ENCODE assay signal across 21 cellular contexts in the genomic region with DNA sequence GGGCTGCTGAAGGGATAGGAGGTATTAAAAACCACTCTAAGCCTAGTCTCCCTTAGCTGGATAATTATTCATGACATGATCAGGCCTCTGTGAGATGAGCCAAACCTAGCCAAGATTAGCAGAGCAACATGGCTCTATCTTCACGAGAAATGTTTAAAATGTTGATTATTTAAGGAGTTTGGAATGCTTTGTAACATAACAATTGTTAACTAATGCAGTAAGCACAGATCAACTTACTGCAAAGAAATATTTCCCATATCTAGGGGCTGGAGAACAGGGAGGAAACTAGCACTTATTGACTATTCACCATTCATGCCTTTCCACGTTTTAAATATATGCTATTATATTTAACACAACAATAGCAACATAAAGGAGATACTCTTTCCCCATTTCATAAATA.
DNase-seq lines count a peak whose midpoint lies in the region; ATAC-seq and TF ChIP-seq lines count a peak whose summit lies in the region.
"Had no signal": no experiment of that assay in that cellular context is flagged by ENCODE, and none has a peak within 500 bp of the region (broad histone marks: within the 10 kb centered on the region; RNA-seq: fewer than 3 reads in every experiment).

No MANE protein-coding gene starts in this region.

- no peaks in the 10 kb centered on the region for H3K36me3 Mint-ChIP-seq in activated naive CD4-positive, alpha-beta T cell treated with anti-CD3 and anti-CD28 coated beads, Interleukin-2, amount 10 ng/mL, durations not matched to agents 7 days and 5 days

- H4K91ac ChIP-seq in IMR-90 (ENCODE audit: insufficient read depth, low read depth, low read length): peak overlapping the region; percentile 41; the same call in 1 of the 2 replicates

- no peak overlapping the region for H3K14ac ChIP-seq in IMR-90 (replicated peaks; ENCODE audit: low read depth, low read length)

- DNase-seq in IMR-90: peak; percentile 69
- peak; percentile 28 for DNase-seq in astrocyte of the hippocampus (ENCODE audit: low read depth, low spot score)
- DNase-seq in fibroblast of pulmonary artery (ENCODE audit: low read depth): peak; percentile 14
- DNase-seq in activated naive CD4-positive, alpha-beta T cell treated with anti-CD3 and anti-CD28 coated beads, Interleukin-2, amount 10 ng/mL, durations not matched to agents 7 days and 5 days: no peak
- DNase-seq in ecto neural progenitor cell (ENCODE audit: low spot score): no peak
- DNase-seq: activated B cell treated with CpG ODN at 0.5 μM for 24 hours; activated CD4-positive, alpha-beta T cell treated with anti-CD3 and anti-CD28 coated beads, Interleukin-2, amount 50 U/mL, for 48 hours; activated gamma-delta T cell; KG1; lower lobe of right lung; NCI-H1048; NCI-H1930; NCI-H345; NK-92 treated with Interleukin-12 subunit alpha and Interleukin-12 subunit beta, amount 100 ng/mL, for 24 hours; nucleus accumbens; sigmoid colon; stimulated activated naive CD4-positive, alpha-beta T cell; thyroid gland had no signal

- H2BK5ac ChIP-seq in IMR-90 (ENCODE audit: low read depth, low read length, poor library complexity, severe bottlenecking): peak overlapping the region; percentile 91

- H3K9me3 Mint-ChIP-seq in activated naive CD4-positive, alpha-beta T cell treated with anti-CD3 and anti-CD28 coated beads, Interleukin-2, amount 10 ng/mL, durations not matched to agents 7 days and 5 days: peaks cover 8% of the 10 kb centered on the region

- no peaks in the 10 kb centered on the region for H3K79me2 ChIP-seq in parathyroid adenoma

- H3K4me1 Mint-ChIP-seq in activated naive CD4-positive, alpha-beta T cell treated with anti-CD3 and anti-CD28 coated beads, Interleukin-2, amount 10 ng/mL, durations not matched to agents 7 days and 5 days: peaks cover 2% of the 10 kb centered on the region
- H3K4me1 Mint-ChIP-seq: activated B cell treated with CpG ODN at 0.5 μM for 24 hours had no signal

- no peak overlapping the region for H2AK5ac ChIP-seq in IMR-90 (ENCODE audit: low read depth, low read length)

- H3K27ac ChIP-seq in IMR-90 (ENCODE audit: insufficient read depth, low read length) (peak overlapping the region; percentile 77; the same call in 1 of the 2 replicates), parathyroid adenoma (no peak overlapping the region)
- H3K27ac ChIP-seq: lower lobe of right lung, sigmoid colon, thyroid gland had no signal

- peak overlapping the region in 1 of 2 experiments; percentile 7; a peak in 3 of 4 replicates for H4K8ac ChIP-seq in IMR-90 (ENCODE audit: low read depth in 2 of 2, low read length in 2 of 2)

- no peak overlapping the region; the same call in 1 of the 2 replicates for H3K4ac ChIP-seq in IMR-90 (ENCODE audit: low read depth, low read length)

- H3K27me3 ChIP-seq in IMR-90 (ENCODE audit: control insufficient read depth, insufficient read depth, low read length) (no peaks in the 10 kb centered on the region), parathyroid adenoma (ENCODE audit: control insufficient read depth, insufficient read depth, low read length) (no peaks in the 10 kb centered on the region)
- H3K27me3 ChIP-seq: heart left ventricle, sigmoid colon, thyroid gland had no signal

- peak overlapping the region; percentile 98 for H3K18ac ChIP-seq in IMR-90 (ENCODE audit: low read depth, low read length)

- no peak overlapping the region for H3K23ac ChIP-seq in IMR-90 (ENCODE audit: low read depth, low read length)

- H3K36me3 ChIP-seq in IMR-90 (ENCODE audit: control insufficient read depth, insufficient read depth, low read length) (no peaks in the 10 kb centered on the region), parathyroid adenoma (ENCODE audit: control insufficient read depth, insufficient read depth, low read length) (no peaks in the 10 kb centered on the region)
- H3K36me3 ChIP-seq: heart left ventricle, lower lobe of right lung, sigmoid colon, thyroid gland had no signal

- H2BK120ac ChIP-seq in IMR-90 (ENCODE audit: low read depth, low read length): peak overlapping the region; percentile 12

- no peak for TF ChIP-seq POLR2A in IMR-90 (IDR thresholded peaks at IDR 0.05; ENCODE audit: low read depth, low read length)

- no peak overlapping the region; the same call in 1 of the 2 replicates for H3K56ac ChIP-seq in IMR-90 (ENCODE audit: extremely low read depth, insufficient read depth, low read length)

- H3K9me1 ChIP-seq in IMR-90 (ENCODE audit: insufficient read depth, low read length): no peaks in the 10 kb centered on the region

- dilution Hi-C loops in IMR-90 (cut with HindIII; ENCODE audit: low sequenced_read_pairs, unreplicated experiment): no loop called here

- no peaks in the 10 kb centered on the region for H3K79me1 ChIP-seq in IMR-90 (ENCODE audit: low read depth in 1 of 2, low read length in 2 of 2)

- WGBS in IMR-90 (ENCODE audit: extremely low coverage in 2 of 2, insufficient read length in 1 of 2), 2 experiments: no CpG with 5 or more reads among the region's 2 CpGs

- no peak overlapping the region for H3K27ac Mint-ChIP-seq in activated naive CD4-positive, alpha-beta T cell treated with anti-CD3 and anti-CD28 coated beads, Interleukin-2, amount 10 ng/mL, durations not matched to agents 7 days and 5 days
- H3K27ac Mint-ChIP-seq: activated B cell treated with CpG ODN at 0.5 μM for 24 hours had no signal

- H3K4me3 ChIP-seq in IMR-90 (ENCODE audit: insufficient read depth, low read depth, low read length) (no peak overlapping the region), fibroblast of pulmonary artery (replicated peaks; ENCODE audit: low read depth, low read length) (no peak overlapping the region), parathyroid adenoma (ENCODE audit: low read depth, low read length) (no peak overlapping the region)
- H3K4me3 ChIP-seq: heart left ventricle, lower lobe of right lung, sigmoid colon, thyroid gland had no signal

- H2AFZ ChIP-seq in IMR-90 (replicated peaks; ENCODE audit: low read length, poor library complexity) (no peak overlapping the region), parathyroid adenoma (peak overlapping the region; percentile 27)

- intact Hi-C loops in IMR-90 (cut with micrococcal nuclease): no loop called here

- no peaks in the 10 kb centered on the region for H3K27me3 Mint-ChIP-seq in activated naive CD4-positive, alpha-beta T cell treated with anti-CD3 and anti-CD28 coated beads, Interleukin-2, amount 10 ng/mL, durations not matched to agents 7 days and 5 days
- H3K27me3 Mint-ChIP-seq: activated B cell treated with CpG ODN at 0.5 μM for 24 hours had no signal

- H4K20me1 ChIP-seq in IMR-90 (ENCODE audit: insufficient read depth, low read length): no peaks in the 10 kb centered on the region

- TF ChIP-seq RAD21 in IMR-90 (IDR thresholded peaks at IDR 0.05; ENCODE audit: low read length): no peak

- H3K9ac ChIP-seq in IMR-90 (ENCODE audit: low read depth, low read length): no peak overlapping the region
- H3K9ac ChIP-seq in parathyroid adenoma: no peak overlapping the region

- in situ Hi-C loops in IMR-90 (cut with MboI; ENCODE audit: low sequenced_read_pairs): no loop called here

- peak; percentile 84 for ATAC-seq in IMR-90 (ENCODE audit: low read depth)
- ATAC-seq in HG02884 (IDR thresholded peaks at IDR 0.05; ENCODE audit: unreplicated experiment): no peak
- ATAC-seq: lower lobe of right lung had no signal

- H3K4me1 ChIP-seq in IMR-90 (ENCODE audit: control insufficient read depth, insufficient read depth, low read length): peaks cover 4% of the 10 kb centered on the region
- H3K4me1 ChIP-seq in parathyroid adenoma: no peaks in the 10 kb centered on the region
- H3K4me1 ChIP-seq: lower lobe of right lung, sigmoid colon, thyroid gland had no signal

- no peak overlapping the region for H2BK15ac ChIP-seq in IMR-90 (ENCODE audit: low read depth, low read length)

- no peak overlapping the region for H3K4me3 Mint-ChIP-seq in activated naive CD4-positive, alpha-beta T cell treated with anti-CD3 and anti-CD28 coated beads, Interleukin-2, amount 10 ng/mL, durations not matched to agents 7 days and 5 days
- H3K4me3 Mint-ChIP-seq: activated B cell treated with CpG ODN at 0.5 μM for 24 hours had no signal

- POLR2A ChIA-PET in IMR-90 (lab: Charles Lee; ENCODE audit: unreplicated experiment): no interaction called here

- H3K4me2 ChIP-seq in IMR-90 (ENCODE audit: low read depth, low read length) (peak overlapping the region; percentile 60; the same call in 1 of the 2 replicates), parathyroid adenoma (ENCODE audit: low read length) (no peak overlapping the region)

- H3K9me3 ChIP-seq in IMR-90 (ENCODE audit: control insufficient read depth, insufficient read depth, low read length): peaks cover 7% of the 10 kb centered on the region
- no peaks in the 10 kb centered on the region for H3K9me3 ChIP-seq in parathyroid adenoma (ENCODE audit: control insufficient read depth, low read length)
- H3K9me3 ChIP-seq: lower lobe of right lung, sigmoid colon, thyroid gland had no signal

- H2AK9ac ChIP-seq in IMR-90 (replicated peaks; ENCODE audit: low read depth, low read length, poor library complexity): no peak overlapping the region

- peak overlapping the region; percentile 7 for H2BK20ac ChIP-seq in IMR-90 (ENCODE audit: low read depth, low read length)

- H4K5ac ChIP-seq in IMR-90 (ENCODE audit: low read depth, low read length): peak overlapping the region; percentile 86; the same call in 1 of the 2 replicates

- CTCF ChIA-PET in IMR-90 (lab: Yijun Ruan, JAX): no interaction called here
- CTCF ChIA-PET in activated naive CD4-positive, alpha-beta T cell treated with anti-CD3 and anti-CD28 coated beads, Interleukin-2, amount 10 ng/mL, durations not matched to agents 7 days and 5 days (lab: Charles Lee): no interaction called here

- BruUV-seq in IMR-90 (replicated peaks; lab: Mats Ljungman, UMichigan): no TSS peak

- TF ChIP-seq CTCF in IMR-90 (conservative IDR thresholded peaks at IDR 0.05; ENCODE audit: low read depth, low read length): no peak
- no peak for TF ChIP-seq CTCF in fibroblast of pulmonary artery (IDR thresholded peaks at IDR 0.05; ENCODE audit: low read length, missing control alignments)
- no peak for TF ChIP-seq CTCF in parathyroid adenoma (IDR thresholded peaks at IDR 0.05)

TF ChIP-seq in IMR-90, 13 proteins besides CTCF, POLR2A, EP300 and RAD21 (continues in another document):
- TF ChIP-seq CEBPB (IDR thresholded peaks at IDR 0.05; ENCODE audit: low read depth, low read length) (no peak), SMC3 (IDR thresholded peaks at IDR 0.05; ENCODE audit: low read depth, low read length) (no peak), NFE2L2 (IDR thresholded peaks at IDR 0.05; ENCODE audit: low read depth, low read length) (no peak)
- TF ChIP-seq, protein P1, sequence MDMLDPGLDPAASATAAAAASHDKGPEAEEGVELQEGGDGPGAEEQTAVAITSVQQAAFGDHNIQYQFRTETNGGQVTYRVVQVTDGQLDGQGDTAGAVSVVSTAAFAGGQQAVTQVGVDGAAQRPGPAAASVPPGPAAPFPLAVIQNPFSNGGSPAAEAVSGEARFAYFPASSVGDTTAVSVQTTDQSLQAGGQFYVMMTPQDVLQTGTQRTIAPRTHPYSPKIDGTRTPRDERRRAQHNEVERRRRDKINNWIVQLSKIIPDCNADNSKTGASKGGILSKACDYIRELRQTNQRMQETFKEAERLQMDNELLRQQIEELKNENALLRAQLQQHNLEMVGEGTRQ (IDR thresholded peaks at IDR 0.05; ENCODE audit: low read depth, low read length): no peak

Comparison
In these comparisons a context has a peak if more than half of its experiments do, and no peak if none do; other contexts are left out.
1. DNase-seq: peak in IMR-90 (single experiment), astrocyte of the hippocampus (single experiment) and fibroblast of pulmonary artery (single experiment); none in activated naive CD4-positive, alpha-beta T cell treated with anti-CD3 and anti-CD28 coated beads, Interleukin-2, amount 10 ng/mL, durations not matched to agents 7 days and 5 days (single experiment) and ecto neural progenitor cell (single experiment).